ENCODE assay signal across 22 cellular contexts in genomic region chr15:71111950-71112349, GRCh38. TPM values are rescaled to one million over a fixed set of nuclear protein-coding genes. Genes with fewer than 3 reads are reported as not detected.
"Had no signal": no experiment of that assay in that cellular context is flagged by ENCODE, and none has a peak within 500 bp of the region (broad histone marks: within the 10 kb centered on the region; RNA-seq: fewer than 3 reads in every experiment).

No MANE protein-coding gene starts in this region.

- H3K4me3 ChIP-seq: coronary artery, gastroesophageal sphincter, heart left ventricle, left ventricle myocardium inferior, ovary, thyroid gland had no signal

- H3K36me3 Mint-ChIP-seq: activated naive CD8-positive, alpha-beta T cell treated with anti-CD3 and anti-CD28 coated beads, Interleukin-2, amount 10 ng/mL, durations not matched to agents 7 days and 5 days; brain; memory B cell; naive B cell; stimulated activated naive B cell treated with anti-CD40 and anti-IgM and Interleukin-4, amounts not matched to agents 10 μg/mL and 1 μg/mL and 100 μg/mL, for 72 hours had no signal

- H3K27ac Mint-ChIP-seq: activated CD4-positive, alpha-beta T cell treated with anti-CD3 and anti-CD28 coated beads, Interleukin-2, amount 10 ng/mL, durations not matched to agents 24 days and 14 days; activated CD8-positive, alpha-beta T cell treated with anti-CD3 and anti-CD28 coated beads for 36 hours; activated naive CD8-positive, alpha-beta T cell treated with anti-CD3 and anti-CD28 coated beads, Interleukin-2, amount 10 ng/mL, durations not matched to agents 7 days and 5 days; activated T-cell treated with anti-CD3 and anti-CD28 coated beads, Interleukin-2, amount 50 U/mL, for 24 hours; activated T-helper 2 cell treated with anti-CD3 and anti-CD28 coated beads, Interferon-gamma antibody, Interleukin-2, Interleukin-4, amounts not matched to agents 10 μg/mL and 5 μg/mL and 100 μg/mL, durations not matched to agents 14 hours and 24 hours and 36 hours; memory B cell; stimulated activated naive B cell treated with anti-CD40 and anti-IgM and Interleukin-4, amounts not matched to agents 10 μg/mL and 1 μg/mL and 100 μg/mL, for 72 hours; T-helper 1 cell treated with Interleukin-12 subunit alpha and Interleukin-12 subunit beta and Interleukin-4 antibody, amounts not matched to agents 30 μg/mL and 1 μg/mL, for 36 hours had no signal

- H3K9me3 ChIP-seq: gastroesophageal sphincter, heart left ventricle, left ventricle myocardium inferior, ovary, thyroid gland had no signal

- DNase-seq: activated CD4-positive, alpha-beta T cell treated with anti-CD3 and anti-CD28 coated beads, Interleukin-2, amount 10 ng/mL, durations not matched to agents 24 days and 14 days; activated CD8-positive, alpha-beta T cell treated with anti-CD3 and anti-CD28 coated beads for 36 hours; activated naive CD4-positive, alpha-beta T cell treated with Interleukin-2 at 50 U/mL for 16 hours; activated naive CD8-positive, alpha-beta T cell treated with anti-CD3 and anti-CD28 coated beads, Interleukin-2, amount 10 ng/mL, durations not matched to agents 7 days and 5 days; activated T-cell treated with anti-CD3 and anti-CD28 coated beads, Interleukin-2, amount 50 U/mL, for 24 hours; amygdala; caudate nucleus; erythroblast; heart left ventricle; left ventricle myocardium inferior; naive B cell; ovary; stimulated activated naive B cell treated with anti-CD40 and anti-IgM and Interleukin-4, amounts not matched to agents 10 μg/mL and 1 μg/mL and 100 μg/mL, for 72 hours; thyroid gland had no signal

- H3K36me3 ChIP-seq: gastroesophageal sphincter, heart left ventricle, left ventricle myocardium inferior, ovary, thyroid gland had no signal

- H3K4me3 Mint-ChIP-seq: activated CD4-positive, alpha-beta T cell treated with anti-CD3 and anti-CD28 coated beads, Interleukin-2, amount 10 ng/mL, durations not matched to agents 24 days and 14 days; activated CD8-positive, alpha-beta T cell treated with anti-CD3 and anti-CD28 coated beads for 36 hours; activated naive CD8-positive, alpha-beta T cell treated with anti-CD3 and anti-CD28 coated beads, Interleukin-2, amount 10 ng/mL, durations not matched to agents 7 days and 5 days; activated T-cell treated with anti-CD3 and anti-CD28 coated beads, Interleukin-2, amount 50 U/mL, for 24 hours; memory B cell; naive B cell; stimulated activated naive B cell treated with anti-CD40 and anti-IgM and Interleukin-4, amounts not matched to agents 10 μg/mL and 1 μg/mL and 100 μg/mL, for 72 hours; T-helper 1 cell treated with Interleukin-12 subunit alpha and Interleukin-12 subunit beta and Interleukin-4 antibody, amounts not matched to agents 30 μg/mL and 1 μg/mL, for 36 hours had no signal

- ATAC-seq: activated CD8-positive, alpha-beta T cell treated with anti-CD3 and anti-CD28 coated beads for 36 hours; gastroesophageal sphincter; heart left ventricle; sciatic nerve; stimulated activated naive B cell treated with anti-CD40 and anti-IgM and Interleukin-4, amounts not matched to agents 10 μg/mL and 1 μg/mL and 100 μg/mL, for 72 hours had no signal

- H3K27ac ChIP-seq: coronary artery, gastroesophageal sphincter, heart left ventricle, left ventricle myocardium inferior, ovary, thyroid gland had no signal

- H3K27me3 ChIP-seq: gastroesophageal sphincter, ovary, thyroid gland had no signal

- H3K9me3 Mint-ChIP-seq: activated CD4-positive, alpha-beta T cell treated with anti-CD3 and anti-CD28 coated beads, Interleukin-2, amount 10 ng/mL, durations not matched to agents 24 days and 14 days; activated CD8-positive, alpha-beta T cell treated with anti-CD3 and anti-CD28 coated beads for 36 hours; activated naive CD8-positive, alpha-beta T cell treated with anti-CD3 and anti-CD28 coated beads, Interleukin-2, amount 10 ng/mL, durations not matched to agents 7 days and 5 days; activated T-cell treated with anti-CD3 and anti-CD28 coated beads, Interleukin-2, amount 50 U/mL, for 24 hours; activated T-helper 2 cell treated with anti-CD3 and anti-CD28 coated beads, Interferon-gamma antibody, Interleukin-2, Interleukin-4, amounts not matched to agents 10 μg/mL and 5 μg/mL and 100 μg/mL, durations not matched to agents 14 hours and 24 hours and 36 hours; brain; memory B cell; neural crest cell; T-helper 1 cell treated with Interleukin-12 subunit alpha and Interleukin-12 subunit beta and Interleukin-4 antibody, amounts not matched to agents 30 μg/mL and 1 μg/mL, for 36 hours had no signal

RNA-seq across cellular contexts. Expression of gene THSD4, which starts 3.3 kb away (rescaled TPM):
- total RNA-seq: activated CD4-positive, alpha-beta T cell treated with anti-CD3 and anti-CD28 coated beads, Interleukin-2, amount 10 ng/mL, durations not matched to agents 24 days and 14 days; activated CD8-positive, alpha-beta T cell treated with anti-CD3 and anti-CD28 coated beads for 36 hours; activated naive CD8-positive, alpha-beta T cell treated with anti-CD3 and anti-CD28 coated beads, Interleukin-2, amount 10 ng/mL, durations not matched to agents 7 days and 5 days; activated T-helper 2 cell treated with anti-CD3 and anti-CD28 coated beads, Interferon-gamma antibody, Interleukin-2, Interleukin-4, amounts not matched to agents 10 μg/mL and 5 μg/mL and 100 μg/mL, durations not matched to agents 14 hours and 24 hours and 36 hours had no signal
